ENCODE assay signal across 21 cellular contexts in genomic region chr12:100843061-100843460, GRCh38. TPM values are rescaled to one million over a fixed set of nuclear protein-coding genes. Genes with fewer than 3 reads are reported as not detected.
"Had no signal": no experiment of that assay in that cellular context is flagged by ENCODE, and none has a peak within 500 bp of the region (broad histone marks: within the 10 kb centered on the region; RNA-seq: fewer than 3 reads in every experiment).

No MANE protein-coding gene starts in this region.

- H3K27me3 ChIP-seq: colonic mucosa, esophagus muscularis mucosa, foreskin keratinocyte, gastroesophageal sphincter, heart right ventricle, left lung had no signal

- H3K4me3 Mint-ChIP-seq: dendritic cell treated with granulocyte-macrophage colony-stimulating factor and Interleukin-4, amounts not matched to agents 40 ng/mL and 50 ng/mL, for 4 days; immature natural killer cell; mesothelial cell of epicardium had no signal

- ATAC-seq: foreskin keratinocyte, gastroesophageal sphincter, heart right ventricle, left lung, left ventricle myocardium superior, lower lobe of right lung, mucosa of descending colon had no signal

- H3K9me3 ChIP-seq: colonic mucosa, esophagus muscularis mucosa, gastroesophageal sphincter, heart right ventricle, left lung, lower lobe of right lung, mucosa of descending colon had no signal

- H3K4me3 ChIP-seq: colonic mucosa, esophagus muscularis mucosa, gastroesophageal sphincter, heart right ventricle, left lung, lower lobe of right lung, mucosa of descending colon had no signal

- H3K9me3 Mint-ChIP-seq: dendritic cell treated with granulocyte-macrophage colony-stimulating factor and Interleukin-4, amounts not matched to agents 40 ng/mL and 50 ng/mL, for 4 days; mesothelial cell of epicardium had no signal

- H3K36me3 ChIP-seq: colonic mucosa, esophagus muscularis mucosa, gastroesophageal sphincter, heart right ventricle, left lung, lower lobe of right lung had no signal

- H3K27ac Mint-ChIP-seq: dendritic cell treated with granulocyte-macrophage colony-stimulating factor and Interleukin-4, amounts not matched to agents 40 ng/mL and 50 ng/mL, for 4 days; immature natural killer cell; mesothelial cell of epicardium had no signal

- DNase-seq: colonic mucosa; cortex of kidney; effector CD4-positive, alpha-beta T cell; effector memory CD4-positive, alpha-beta T cell; foreskin keratinocyte; heart right ventricle; hippocampal formation; immature natural killer cell; islet precursor cell; kidney; kidney glomerular epithelial cell; left lung; left ventricle myocardium superior; lower lobe of right lung; mesenchymal stem cell; mucosa of descending colon had no signal

- H3K4me1 Mint-ChIP-seq: immature natural killer cell, mesothelial cell of epicardium had no signal

- H3K36me3 Mint-ChIP-seq: immature natural killer cell, mesothelial cell of epicardium had no signal

- H3K27ac ChIP-seq: colonic mucosa, esophagus muscularis mucosa, foreskin keratinocyte, gastroesophageal sphincter, heart right ventricle, left lung, lower lobe of right lung had no signal

- H3K4me1 ChIP-seq: colonic mucosa, esophagus muscularis mucosa, gastroesophageal sphincter, heart right ventricle, left lung, lower lobe of right lung had no signal

RNA-seq across cellular contexts. Expression of gene ANO4, which starts 48.5 kb away (rescaled TPM):
- total RNA-seq: endothelial cell of umbilical vein had no signal
- polyA plus RNA-seq: immature natural killer cell had no signal
